Comparison of ENCODE assay signal across 28 cellular contexts in the genomic region with DNA sequence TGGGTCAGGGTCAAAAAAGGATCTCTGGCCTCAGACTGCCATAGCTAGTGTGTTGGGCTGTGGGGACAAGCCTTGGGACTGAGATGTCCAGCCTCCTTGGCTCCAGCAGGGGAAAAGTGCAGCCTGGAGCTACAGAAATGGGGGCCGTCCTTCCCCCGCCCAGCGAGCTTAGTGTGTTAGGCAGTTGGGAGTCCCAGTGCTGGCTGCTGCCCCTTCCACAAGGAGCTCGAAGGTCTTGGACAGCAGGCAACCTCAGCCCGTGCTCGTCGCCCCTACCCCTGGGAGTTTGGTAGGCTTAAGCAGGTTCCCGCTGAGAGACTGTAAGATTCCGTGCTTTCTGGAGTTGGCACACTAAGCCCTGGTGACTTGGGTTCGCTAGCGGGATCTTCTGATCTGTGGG.
"Had no signal": no experiment of that assay in that cellular context is flagged by ENCODE, and none has a peak within 500 bp of the region (broad histone marks: within the 10 kb centered on the region; RNA-seq: fewer than 3 reads in every experiment).

No MANE protein-coding gene starts in this region.

- H3K4me1 ChIP-seq: esophagus muscularis mucosa, foreskin keratinocyte, gastrocnemius medialis, heart left ventricle had no signal

- H3K27me3 Mint-ChIP-seq: activated CD4-positive, alpha-beta memory T cell treated with anti-CD3 and anti-CD28 coated beads, Interleukin-2, amount 10 ng/mL, durations not matched to agents 7 days and 5 days; activated CD4-positive, alpha-beta T cell treated with anti-CD3 and anti-CD28 coated beads, Interleukin-2, amount 10 ng/mL, durations not matched to agents 7 days and 5 days; activated naive CD4-positive, alpha-beta T cell treated with anti-CD3 and anti-CD28 coated beads, Interleukin-2, amount 10 ng/mL, durations not matched to agents 7 days and 5 days; activated naive CD8-positive, alpha-beta T cell treated with anti-CD3 and anti-CD28 coated beads, Interleukin-2, amount 10 ng/mL, durations not matched to agents 7 days and 5 days; activated T-cell treated with anti-CD3 and anti-CD28 coated beads, Interleukin-2, amount 50 U/mL, for 24 hours; central memory CD8-positive, alpha-beta T cell; effector memory CD8-positive, alpha-beta T cell; T-helper 17 cell had no signal

- H3K36me3 ChIP-seq: brain microvascular endothelial cell, esophagus muscularis mucosa, gastrocnemius medialis, heart left ventricle had no signal

- H3K9me3 ChIP-seq: esophagus muscularis mucosa, gastrocnemius medialis had no signal

- H3K4me3 ChIP-seq: esophagus muscularis mucosa, gastrocnemius medialis, heart left ventricle had no signal

- DNase-seq: activated CD4-positive, alpha-beta memory T cell treated with anti-CD3 and anti-CD28 coated beads, Interleukin-2, amount 10 ng/mL, durations not matched to agents 7 days and 5 days; activated CD4-positive, alpha-beta T cell treated with anti-CD3 and anti-CD28 coated beads for 1 hour; activated CD4-positive, alpha-beta T cell treated with anti-CD3 and anti-CD28 coated beads for 4 hours; activated CD4-positive, alpha-beta T cell treated with anti-CD3 and anti-CD28 coated beads, Interleukin-2, amount 10 ng/mL, durations not matched to agents 7 days and 5 days; activated CD4-positive, alpha-beta T cell treated with anti-CD3 and anti-CD28 coated beads, Interleukin-2, amount 50 U/mL, for 4 hours; activated CD8-positive, alpha-beta memory T cell treated with anti-CD3 and anti-CD28 coated beads, Interleukin-2, amount 50 U/mL, for 48 hours; activated gamma-delta T cell; activated naive CD4-positive, alpha-beta T cell; activated naive CD4-positive, alpha-beta T cell treated with anti-CD3 and anti-CD28 coated beads, Interleukin-2, amount 10 ng/mL, durations not matched to agents 7 days and 5 days; activated naive CD8-positive, alpha-beta T cell treated with anti-CD3 and anti-CD28 coated beads, Interleukin-2, amount 10 ng/mL, durations not matched to agents 7 days and 5 days; activated T-cell treated with anti-CD3 and anti-CD28 coated beads for 4 hours; activated T-cell treated with anti-CD3 and anti-CD28 coated beads, Interleukin-2, amount 50 U/mL, for 24 hours; activated T-cell treated with anti-CD3 and anti-CD28 coated beads, Interleukin-2, amount 50 U/mL, for 72 hours; brain microvascular endothelial cell; cortex of kidney; dermis blood vessel endothelial cell; effector CD4-positive, alpha-beta T cell; effector memory CD8-positive, alpha-beta T cell; erythroblast; foreskin keratinocyte; gastrocnemius medialis; glutamatergic neuron; heart left ventricle; T-helper 17 cell had no signal

- ATAC-seq: activated naive CD4-positive, alpha-beta T cell treated with anti-CD3 and anti-CD28 coated beads, Interleukin-2, amount 50 U/mL, for 72 hours; activated T-cell treated with anti-CD3 and anti-CD28 coated beads, Interleukin-2, amount 50 U/mL, for 72 hours; effector memory CD8-positive, alpha-beta T cell; foreskin keratinocyte; gastrocnemius medialis; heart left ventricle; T-helper 17 cell; WTC11 had no signal

- H3K27me3 ChIP-seq: brain microvascular endothelial cell, esophagus muscularis mucosa, foreskin keratinocyte, gastrocnemius medialis, heart left ventricle had no signal

- H3K4me1 Mint-ChIP-seq: activated CD4-positive, alpha-beta memory T cell treated with anti-CD3 and anti-CD28 coated beads, Interleukin-2, amount 10 ng/mL, durations not matched to agents 7 days and 5 days; activated CD4-positive, alpha-beta T cell treated with anti-CD3 and anti-CD28 coated beads, Interleukin-2, amount 10 ng/mL, durations not matched to agents 7 days and 5 days; activated naive CD4-positive, alpha-beta T cell treated with anti-CD3 and anti-CD28 coated beads, Interleukin-2, amount 10 ng/mL, durations not matched to agents 7 days and 5 days; activated naive CD8-positive, alpha-beta T cell treated with anti-CD3 and anti-CD28 coated beads, Interleukin-2, amount 10 ng/mL, durations not matched to agents 7 days and 5 days; central memory CD8-positive, alpha-beta T cell; T-helper 17 cell; WTC11 had no signal

- H3K4me3 Mint-ChIP-seq: activated CD4-positive, alpha-beta memory T cell treated with anti-CD3 and anti-CD28 coated beads, Interleukin-2, amount 10 ng/mL, durations not matched to agents 7 days and 5 days; activated CD4-positive, alpha-beta T cell treated with anti-CD3 and anti-CD28 coated beads, Interleukin-2, amount 10 ng/mL, durations not matched to agents 7 days and 5 days; activated naive CD4-positive, alpha-beta T cell treated with anti-CD3 and anti-CD28 coated beads, Interleukin-2, amount 10 ng/mL, durations not matched to agents 7 days and 5 days; activated naive CD8-positive, alpha-beta T cell treated with anti-CD3 and anti-CD28 coated beads, Interleukin-2, amount 10 ng/mL, durations not matched to agents 7 days and 5 days; activated T-cell treated with anti-CD3 and anti-CD28 coated beads, Interleukin-2, amount 50 U/mL, for 24 hours; activated T-cell treated with anti-CD3 and anti-CD28 coated beads, Interleukin-2, amount 50 U/mL, for 72 hours; central memory CD8-positive, alpha-beta T cell; effector memory CD8-positive, alpha-beta T cell; T-helper 17 cell; WTC11 had no signal

- H3K27ac ChIP-seq: brain microvascular endothelial cell, esophagus muscularis mucosa, foreskin keratinocyte, gastrocnemius medialis, heart left ventricle had no signal

- H3K27ac Mint-ChIP-seq: activated CD4-positive, alpha-beta memory T cell treated with anti-CD3 and anti-CD28 coated beads, Interleukin-2, amount 10 ng/mL, durations not matched to agents 7 days and 5 days; activated CD4-positive, alpha-beta T cell treated with anti-CD3 and anti-CD28 coated beads, Interleukin-2, amount 10 ng/mL, durations not matched to agents 7 days and 5 days; activated naive CD4-positive, alpha-beta T cell treated with anti-CD3 and anti-CD28 coated beads, Interleukin-2, amount 10 ng/mL, durations not matched to agents 7 days and 5 days; activated naive CD4-positive, alpha-beta T cell treated with anti-CD3 and anti-CD28 coated beads, Interleukin-2, amount 50 U/mL, for 72 hours; activated naive CD8-positive, alpha-beta T cell treated with anti-CD3 and anti-CD28 coated beads, Interleukin-2, amount 10 ng/mL, durations not matched to agents 7 days and 5 days; activated T-cell treated with anti-CD3 and anti-CD28 coated beads, Interleukin-2, amount 50 U/mL, for 24 hours; activated T-cell treated with anti-CD3 and anti-CD28 coated beads, Interleukin-2, amount 50 U/mL, for 72 hours; effector memory CD8-positive, alpha-beta T cell; T-helper 17 cell; WTC11 had no signal

- H3K36me3 Mint-ChIP-seq: activated naive CD4-positive, alpha-beta T cell treated with anti-CD3 and anti-CD28 coated beads, Interleukin-2, amount 10 ng/mL, durations not matched to agents 7 days and 5 days; activated naive CD8-positive, alpha-beta T cell treated with anti-CD3 and anti-CD28 coated beads, Interleukin-2, amount 10 ng/mL, durations not matched to agents 7 days and 5 days had no signal
